Comparison of ENCODE assay signal across 14 cellular contexts in genomic region chr7:16954326-16954725, GRCh38.
DNase-seq lines count a peak whose midpoint lies in the region; TF ChIP-seq lines count a peak whose summit lies in the region.
"Had no signal": no experiment of that assay in that cellular context is flagged by ENCODE, and none has a peak within 500 bp of the region (broad histone marks: within the 10 kb centered on the region; RNA-seq: fewer than 3 reads in every experiment).

No MANE protein-coding gene starts in this region.

- H3K79me2 ChIP-seq in neural cell (replicated peaks; ENCODE audit: insufficient read depth, low read length) = no peaks in the 10 kb centered on the region

- no peak overlapping the region for H2AFZ ChIP-seq in neural cell (ENCODE audit: low read depth, low read length)
- H2AFZ ChIP-seq: GM23248 had no signal

- H3K9me3 ChIP-seq in neural cell (ENCODE audit: low read length) = no peaks in the 10 kb centered on the region

- no peaks in the 10 kb centered on the region for H3K27me3 ChIP-seq in neural cell (ENCODE audit: insufficient read depth, low read depth, low read length)
- H3K27me3 ChIP-seq: BLaER1 had no signal

- H3K9me3 Mint-ChIP-seq in activated CD4-positive, alpha-beta T cell treated with anti-CD3 and anti-CD28 coated beads, Interleukin-2, amount 10 ng/mL, durations not matched to agents 7 days and 5 days = peaks cover 11% of the 10 kb centered on the region

- peaks cover 3% of the 10 kb centered on the region for H3K36me3 Mint-ChIP-seq in activated CD4-positive, alpha-beta T cell treated with anti-CD3 and anti-CD28 coated beads, Interleukin-2, amount 10 ng/mL, durations not matched to agents 7 days and 5 days (ENCODE audit: low read depth)
- H3K36me3 Mint-ChIP-seq: CD4-positive, CD25-positive, alpha-beta regulatory T cell had no signal

- H3K9me2 ChIP-seq in neural cell (ENCODE audit: insufficient read depth, low read length) = no peaks in the 10 kb centered on the region

- peaks cover 1% of the 10 kb centered on the region for H3K27me3 Mint-ChIP-seq in activated CD4-positive, alpha-beta T cell treated with anti-CD3 and anti-CD28 coated beads, Interleukin-2, amount 10 ng/mL, durations not matched to agents 7 days and 5 days

- no peak for TF ChIP-seq CTCF in neural cell (IDR thresholded peaks at IDR 0.05; ENCODE audit: poor library complexity, severe bottlenecking)

- H3K4me1 Mint-ChIP-seq in activated CD4-positive, alpha-beta T cell treated with anti-CD3 and anti-CD28 coated beads, Interleukin-2, amount 10 ng/mL, durations not matched to agents 7 days and 5 days = no peaks in the 10 kb centered on the region
- H3K4me1 Mint-ChIP-seq: CD4-positive, CD25-positive, alpha-beta regulatory T cell had no signal

- H3K27ac ChIP-seq in neural cell (ENCODE audit: low read length) = peak overlapping the region; percentile 25
- H3K27ac ChIP-seq: BLaER1, GM23248 had no signal

- DNase-seq in NCI-H2171 treated with DMSO at 0.1 percent for 48 hours (lab: John Stamatoyannopoulos, UW) = peak; percentile 27
- no peak for DNase-seq in NCI-H2171 (lab: John Stamatoyannopoulos, UW)
- DNase-seq in COLO829 (ENCODE audit: low spot score) = peak; percentile 66
- peak; percentile 25 for DNase-seq in fibroblast of peridontal ligament (ENCODE audit: extremely low read depth)
- no peak for DNase-seq in activated CD4-positive, alpha-beta T cell treated with anti-CD3 and anti-CD28 coated beads, Interleukin-2, amount 10 ng/mL, durations not matched to agents 7 days and 5 days
- DNase-seq in nucleus accumbens (lab: John Stamatoyannopoulos, UW) = no peak
- DNase-seq: 8988T; AML-193; Calu3; CD4-positive, CD25-positive, alpha-beta regulatory T cell; DMS 273 treated with DMSO at 0.1 percent for 48 hours; GM23248 had no signal

- peak overlapping the region; percentile 19 for H3K4me3 ChIP-seq in neural cell (ENCODE audit: low read length)
- H3K4me3 ChIP-seq: BLaER1, GM23248 had no signal

- H3K27ac Mint-ChIP-seq in activated CD4-positive, alpha-beta T cell treated with anti-CD3 and anti-CD28 coated beads, Interleukin-2, amount 10 ng/mL, durations not matched to agents 7 days and 5 days = no peak overlapping the region

- H3K9ac ChIP-seq in neural cell (ENCODE audit: low read length) = no peak overlapping the region
- H3K9ac ChIP-seq: BLaER1, GM23248 had no signal

- POLR2A ChIA-PET in activated CD4-positive, alpha-beta T cell treated with anti-CD3 and anti-CD28 coated beads, Interleukin-2, amount 10 ng/mL, durations not matched to agents 7 days and 5 days (lab: Charles Lee) = no interaction called here

- no peak overlapping the region for H3K4me3 Mint-ChIP-seq in activated CD4-positive, alpha-beta T cell treated with anti-CD3 and anti-CD28 coated beads, Interleukin-2, amount 10 ng/mL, durations not matched to agents 7 days and 5 days
- H3K4me3 Mint-ChIP-seq: CD4-positive, CD25-positive, alpha-beta regulatory T cell had no signal

- no peaks in the 10 kb centered on the region for H3K36me3 ChIP-seq in neural cell (ENCODE audit: insufficient read depth, low read length)
- H3K36me3 ChIP-seq: BLaER1 had no signal

- H4K20me1 ChIP-seq in neural cell (ENCODE audit: insufficient read depth) = no peaks in the 10 kb centered on the region
- H4K20me1 ChIP-seq: BLaER1 had no signal

- H3K4me2 ChIP-seq in neural cell (ENCODE audit: low read length) = peak overlapping the region; percentile 5
- H3K4me2 ChIP-seq: BLaER1 had no signal

- no peak for TF ChIP-seq RAD21 in neural cell (conservative IDR thresholded peaks at IDR 0.05)

- CTCF ChIA-PET in activated CD4-positive, alpha-beta T cell treated with anti-CD3 and anti-CD28 coated beads, Interleukin-2, amount 10 ng/mL, durations not matched to agents 7 days and 5 days (lab: Charles Lee) = no interaction called here

- TF ChIP-seq EP300 in neural cell (conservative IDR thresholded peaks at IDR 0.05; ENCODE audit: poor library complexity, severe bottlenecking) = no peak

- H3F3A ChIP-seq in neural cell (ENCODE audit: insufficient read depth, low read length, poor library complexity, severe bottlenecking) = no peaks in the 10 kb centered on the region

TF ChIP-seq in neural cell, 6 proteins besides CTCF, POLR2A, EP300 and RAD21:
- no peak for TF ChIP-seq SMC3 (conservative IDR thresholded peaks at IDR 0.05; ENCODE audit: poor library complexity)
- TF ChIP-seq MXI1 (conservative IDR thresholded peaks at IDR 0.05; ENCODE audit: poor library complexity, severe bottlenecking) = no peak
- TF ChIP-seq REST (IDR thresholded peaks at IDR 0.05; ENCODE audit: borderline replicate concordance) = no peak
- TF ChIP-seq TAF1 (IDR thresholded peaks at IDR 0.05; ENCODE audit: low read depth) = no peak
- no peak for TF ChIP-seq EZH2 (IDR thresholded peaks at IDR 0.05; ENCODE audit: borderline replicate concordance, insufficient read depth, low read length, poor library complexity, severe bottlenecking)
- TF ChIP-seq POLR2AphosphoS5 (IDR thresholded peaks at IDR 0.05) = no peak
TF ChIP-seq in neural cell: peak in this region for 0.

Comparison
In these comparisons a context has a peak if more than half of its experiments do, and no peak if none do; other contexts are left out.
1. DNase-seq: peak in NCI-H2171 treated with DMSO at 0.1 percent for 48 hours (single experiment), COLO829 (single experiment) and fibroblast of peridontal ligament (single experiment); none in NCI-H2171 (single experiment), activated CD4-positive, alpha-beta T cell treated with anti-CD3 and anti-CD28 coated beads, Interleukin-2, amount 10 ng/mL, durations not matched to agents 7 days and 5 days (single experiment) and nucleus accumbens (0 of 56).